In genomic region chr18:6605115-6605869, GRCh38 we compare ENCODE assay signal across 27 cellular contexts.
DNase-seq lines count a peak whose midpoint lies in the region; ATAC-seq and TF ChIP-seq lines count a peak whose summit lies in the region.
"Had no signal": no experiment of that assay in that cellular context is flagged by ENCODE, and none has a peak within 500 bp of the region (broad histone marks: within the 10 kb centered on the region; RNA-seq: fewer than 3 reads in every experiment).

No MANE protein-coding gene starts in this region.

- no peaks in the 10 kb centered on the region for H3K9me2 ChIP-seq in hepatocyte (replicated peaks; ENCODE audit: insufficient read depth)
- H3K9me2 ChIP-seq: SK-N-SH had no signal

- no peak overlapping the region for H2BK15ac ChIP-seq in H9 (ENCODE audit: low read depth, low read length)

- H3K9ac ChIP-seq in H9 (ENCODE audit: extremely low read depth, insufficient read length, low read length), result no peak overlapping the region
- H3K9ac ChIP-seq: SK-N-SH had no signal

- no peak overlapping the region for H3K14ac ChIP-seq in H9 (ENCODE audit: insufficient read depth, low read length)

- peaks cover 2% of the 10 kb centered on the region for H3K4me1 ChIP-seq in hepatocyte (ENCODE audit: insufficient read depth)
- no peaks in the 10 kb centered on the region; the same call in 1 of the 2 replicates for H3K4me1 ChIP-seq in H9 (ENCODE audit: insufficient read depth, low read length)
- no peaks in the 10 kb centered on the region for H3K4me1 ChIP-seq in heart right ventricle
- H3K4me1 ChIP-seq: BE2C, psoas muscle had no signal

- H4K91ac ChIP-seq in H9 (ENCODE audit: insufficient read length, low read depth, low read length), result no peak overlapping the region

- WGBS in hepatocyte (ENCODE audit: low lambda C conversion rate, missing lambda C conversion rate), result 66% methylated on average over 6 of the region's 6 CpGs
- WGBS in H9 (ENCODE audit: extremely low coverage, insufficient read length, low lambda C conversion rate), result no CpG with 5 or more reads among the region's 6 CpGs
- 82 to 83% methylated on average over 6 of the region's 6 CpGs for WGBS in heart right ventricle, 2 donors

- H3K36me3 ChIP-seq in hepatocyte (replicated peaks; ENCODE audit: insufficient read depth, low read depth) (no peaks in the 10 kb centered on the region), heart right ventricle (no peaks in the 10 kb centered on the region)
- H3K36me3 ChIP-seq: BE2C, cardiac muscle cell, upper lobe of left lung had no signal

- ATAC-seq in natural killer cell treated with Interleukin-12 subunit alpha and Interleukin-12 subunit beta and Interleukin-15 and Interleukin-18, amount 100 ng/mL, for 72 hours, result no peak
- no peak for ATAC-seq in heart right ventricle
- ATAC-seq: HepG2 had no signal

- no peak overlapping the region for H4K5ac ChIP-seq in H9 (ENCODE audit: insufficient read length, low read depth, low read length)

- H4K8ac ChIP-seq in H9 (replicated peaks; ENCODE audit: insufficient read length, low read depth, low read length), result no peak overlapping the region

- peak overlapping the region; percentile 77 for H3K27ac Mint-ChIP-seq in progenitor cell of endocrine pancreas
- no peak overlapping the region; a peak in 1 of 7 replicates for H3K27ac Mint-ChIP-seq in H9
- no peak overlapping the region for H3K27ac Mint-ChIP-seq in natural killer cell treated with Interleukin-12 subunit alpha and Interleukin-12 subunit beta and Interleukin-15 and Interleukin-18, amount 100 ng/mL, for 72 hours
- H3K27ac Mint-ChIP-seq: activated naive CD4-positive, alpha-beta T cell treated with anti-CD3 and anti-CD28 coated beads, Interleukin-2, amount 10 ng/mL, durations not matched to agents 7 days and 5 days; activated T-helper 1 cell treated with anti-CD3 and anti-CD28 coated beads, Interleukin-12 subunit alpha, Interleukin-12 subunit beta, Interleukin-2, Interleukin-4 antibody, amounts not matched to agents 30 ng/mL and 10 ng/mL and 1 ng/mL, durations not matched to agents 14 hours and 24 hours and 36 hours; dendritic cell treated with granulocyte-macrophage colony-stimulating factor and Interleukin-4, amounts not matched to agents 40 ng/mL and 50 ng/mL, for 4 days; immature natural killer cell had no signal

- no peak overlapping the region for H3K56ac ChIP-seq in H9 (ENCODE audit: insufficient read length, low read depth, low read length)

- H3T11ph ChIP-seq in H9 (ENCODE audit: low read length), result no peak overlapping the region

- no peak overlapping the region for H3K4ac ChIP-seq in H9 (ENCODE audit: low read depth, low read length)

- H3K9me3 Mint-ChIP-seq in progenitor cell of endocrine pancreas (ENCODE audit: low read depth) (no peaks in the 10 kb centered on the region), H9 (no peaks in the 10 kb centered on the region)
- peaks cover 7% of the 10 kb centered on the region for H3K9me3 Mint-ChIP-seq in natural killer cell treated with Interleukin-12 subunit alpha and Interleukin-12 subunit beta and Interleukin-15 and Interleukin-18, amount 100 ng/mL, for 72 hours
- H3K9me3 Mint-ChIP-seq: dendritic cell treated with granulocyte-macrophage colony-stimulating factor and Interleukin-4, amounts not matched to agents 40 ng/mL and 50 ng/mL, for 4 days; neural crest cell had no signal

- H2AK5ac ChIP-seq in H9 (ENCODE audit: insufficient read length, low read length), result no peak overlapping the region

- H3K79me1 ChIP-seq in H9 (ENCODE audit: insufficient read depth, low read depth, low read length, poor library complexity, severe bottlenecking), result no peaks in the 10 kb centered on the region

- H3K23ac ChIP-seq in H9 (ENCODE audit: insufficient read length, low read depth, low read length), result no peak overlapping the region

- DNase-seq in Ammon's horn (ENCODE audit: low spot score) (peak; percentile 41), hepatocyte (ENCODE audit: low spot score) (peak; percentile 15), progenitor cell of endocrine pancreas (ENCODE audit: low spot score, unreplicated experiment) (no peak), H9 (no peak), heart right ventricle (no peak), UCSD-AML1 (lab: John Stamatoyannopoulos, UW; ENCODE audit: unreplicated experiment) (no peak)
- DNase-seq in natural killer cell treated with Interleukin-12 subunit alpha and Interleukin-12 subunit beta and Interleukin-15 and Interleukin-18, amount 100 ng/mL, for 72 hours (ENCODE audit: low spot score), result no peak
- DNase-seq: activated CD4-positive, alpha-beta T cell treated with anti-CD3 and anti-CD28 coated beads, Interleukin-2, amount 50 U/mL, for 1 hour; activated naive CD4-positive, alpha-beta T cell treated with anti-CD3 and anti-CD28 coated beads, Interleukin-2, amount 10 ng/mL, durations not matched to agents 7 days and 5 days; BE2C; GF-D8; immature natural killer cell; NCI-H1092 treated with DMSO at 0.1 percent for 48 hours; NCI-H1930; NCI-H226; NCI-H82; psoas muscle; SK-N-SH; stimulated activated CD8-positive, alpha-beta memory T cell treated with anti-CD3 and anti-CD28 coated beads, Interleukin-4, amount 100 ng/mL, for 48 hours; upper lobe of left lung had no signal

- H3K4me2 ChIP-seq in hepatocyte, result peak overlapping the region; percentile 18
- H3K4me2 ChIP-seq in H9 (ENCODE audit: insufficient read depth, insufficient read length, low read length), result no peak overlapping the region
- H3K4me2 ChIP-seq: SK-N-SH had no signal

- no peaks in the 10 kb centered on the region for H3K79me2 ChIP-seq in hepatocyte
- H3K79me2 ChIP-seq in H9 (ENCODE audit: insufficient read depth, low read length), result no peaks in the 10 kb centered on the region

- H2BK120ac ChIP-seq in H9 (ENCODE audit: low read depth, low read length, poor library complexity, severe bottlenecking), result no peak overlapping the region

- H3K36me3 Mint-ChIP-seq in progenitor cell of endocrine pancreas (ENCODE audit: insufficient read depth) (no peaks in the 10 kb centered on the region), H9 (ENCODE audit: insufficient read depth in 1 of 3, low read depth in 3 of 3) (no peaks in the 10 kb centered on the region)
- H3K36me3 Mint-ChIP-seq in natural killer cell treated with Interleukin-12 subunit alpha and Interleukin-12 subunit beta and Interleukin-15 and Interleukin-18, amount 100 ng/mL, for 72 hours, result no peaks in the 10 kb centered on the region
- H3K36me3 Mint-ChIP-seq: activated naive CD4-positive, alpha-beta T cell treated with anti-CD3 and anti-CD28 coated beads, Interleukin-2, amount 10 ng/mL, durations not matched to agents 7 days and 5 days; immature natural killer cell had no signal

- no peak overlapping the region for H2BK20ac ChIP-seq in H9 (ENCODE audit: low read depth, low read length, poor library complexity, severe bottlenecking)

- peaks cover 24% of the 10 kb centered on the region for H3K4me1 Mint-ChIP-seq in progenitor cell of endocrine pancreas (ENCODE audit: low read depth)
- peaks cover 32 to 36% of the 10 kb centered on the region in 2 experiments for H3K4me1 Mint-ChIP-seq in H9
- no peaks in the 10 kb centered on the region for H3K4me1 Mint-ChIP-seq in natural killer cell treated with Interleukin-12 subunit alpha and Interleukin-12 subunit beta and Interleukin-15 and Interleukin-18, amount 100 ng/mL, for 72 hours (ENCODE audit: low read depth in 2 of 2)
- H3K4me1 Mint-ChIP-seq: activated naive CD4-positive, alpha-beta T cell treated with anti-CD3 and anti-CD28 coated beads, Interleukin-2, amount 10 ng/mL, durations not matched to agents 7 days and 5 days; immature natural killer cell had no signal

- no peaks in the 10 kb centered on the region for H3K23me2 ChIP-seq in H9 (ENCODE audit: insufficient read length, low read depth, low read length, poor library complexity, severe bottlenecking)

- H3K27ac ChIP-seq in VCaP (peak overlapping the region; percentile 52), hepatocyte (peak overlapping the region; percentile 57), H9 (ENCODE audit: insufficient read length, low read depth, low read length) (no peak overlapping the region), heart right ventricle (no peak overlapping the region)
- H3K27ac ChIP-seq: cardiac muscle cell, HL-60, psoas muscle, upper lobe of left lung had no signal

- H2BK5ac ChIP-seq in H9 (ENCODE audit: insufficient read length, low read length), result no peak overlapping the region

- H2AFZ ChIP-seq in hepatocyte, result no peak overlapping the region
- H2AFZ ChIP-seq in H9 (ENCODE audit: low read length), result no peak overlapping the region

- H3K27me3 ChIP-seq in hepatocyte (no peaks in the 10 kb centered on the region), H9 (ENCODE audit: insufficient read depth, low read length) (no peaks in the 10 kb centered on the region), heart right ventricle (peaks cover 0 to 3% (median 0%) of the 10 kb centered on the region in 7 donors)
- H3K27me3 ChIP-seq: BE2C, cardiac muscle cell, upper lobe of left lung had no signal

- H2BK12ac ChIP-seq in H9 (ENCODE audit: insufficient read length, low read depth, low read length), result no peak overlapping the region

- H4K20me1 ChIP-seq in hepatocyte (ENCODE audit: insufficient read depth, poor library complexity, severe bottlenecking) (no peaks in the 10 kb centered on the region), H9 (ENCODE audit: control insufficient read depth, insufficient read depth, insufficient read length) (no peaks in the 10 kb centered on the region)

- H3K4me3 Mint-ChIP-seq in progenitor cell of endocrine pancreas (ENCODE audit: low read depth), result no peak overlapping the region
- H3K4me3 Mint-ChIP-seq in H9, result no peak overlapping the region
- no peak overlapping the region for H3K4me3 Mint-ChIP-seq in natural killer cell treated with Interleukin-12 subunit alpha and Interleukin-12 subunit beta and Interleukin-15 and Interleukin-18, amount 100 ng/mL, for 72 hours
- H3K4me3 Mint-ChIP-seq: activated naive CD4-positive, alpha-beta T cell treated with anti-CD3 and anti-CD28 coated beads, Interleukin-2, amount 10 ng/mL, durations not matched to agents 7 days and 5 days; activated T-helper 1 cell treated with anti-CD3 and anti-CD28 coated beads, Interleukin-12 subunit alpha, Interleukin-12 subunit beta, Interleukin-2, Interleukin-4 antibody, amounts not matched to agents 30 ng/mL and 10 ng/mL and 1 ng/mL, durations not matched to agents 14 hours and 24 hours and 36 hours; dendritic cell treated with granulocyte-macrophage colony-stimulating factor and Interleukin-4, amounts not matched to agents 40 ng/mL and 50 ng/mL, for 4 days; immature natural killer cell; neural crest cell had no signal

- H3K9me3 ChIP-seq in hepatocyte (ENCODE audit: low read depth) (no peaks in the 10 kb centered on the region), H9 (ENCODE audit: control insufficient read depth, low read depth, low read length) (no peaks in the 10 kb centered on the region), heart right ventricle (no peaks in the 10 kb centered on the region)
- H3K9me3 ChIP-seq: BE2C, psoas muscle, SK-N-SH, upper lobe of left lung had no signal

- no peaks in the 10 kb centered on the region for H3K27me3 Mint-ChIP-seq in progenitor cell of endocrine pancreas
- peaks cover 2% of the 10 kb centered on the region; the same call in 1 of the 2 replicates for H3K27me3 Mint-ChIP-seq in H9 (ENCODE audit: low read depth)
- H3K27me3 Mint-ChIP-seq in natural killer cell treated with Interleukin-12 subunit alpha and Interleukin-12 subunit beta and Interleukin-15 and Interleukin-18, amount 100 ng/mL, for 72 hours, result no peaks in the 10 kb centered on the region
- H3K27me3 Mint-ChIP-seq: activated naive CD4-positive, alpha-beta T cell treated with anti-CD3 and anti-CD28 coated beads, Interleukin-2, amount 10 ng/mL, durations not matched to agents 7 days and 5 days; dendritic cell treated with granulocyte-macrophage colony-stimulating factor and Interleukin-4, amounts not matched to agents 40 ng/mL and 50 ng/mL, for 4 days had no signal

- TF ChIP-seq CTCF in VCaP (conservative IDR thresholded peaks at IDR 0.05) (no peak), hepatocyte (IDR thresholded peaks at IDR 0.05; ENCODE audit: poor library complexity) (no peak), progenitor cell of endocrine pancreas (IDR thresholded peaks at IDR 0.05; ENCODE audit: unreplicated experiment) (no peak), H9 (conservative IDR thresholded peaks at IDR 0.05) (no peak), heart right ventricle (IDR thresholded peaks at IDR 0.05) (no peak)

- H3K4me3 ChIP-seq in hepatocyte (no peak overlapping the region), heart right ventricle (no peak overlapping the region)
- H3K4me3 ChIP-seq: cardiac muscle cell, psoas muscle, upper lobe of left lung had no signal

- H3K18ac ChIP-seq in H9 (ENCODE audit: insufficient read length, low read depth, low read length), result no peak overlapping the region

- intact Hi-C loops in heart right ventricle (cut with DNase I), result no loop called here

Comparison
In these comparisons a context has a peak if more than half of its experiments do, and no peak if none do; other contexts are left out.
1. DNase-seq: peak in Ammon's horn (single experiment) and hepatocyte (single experiment); none in progenitor cell of endocrine pancreas (single experiment), H9 (single experiment), natural killer cell treated with Interleukin-12 subunit alpha and Interleukin-12 subunit beta and Interleukin-15 and Interleukin-18, amount 100 ng/mL, for 72 hours (single experiment), heart right ventricle (0 of 2) and UCSD-AML1 (single experiment).
2. H3K27ac ChIP-seq: peak in VCaP (single experiment) and hepatocyte (single experiment); none in H9 (single experiment) and heart right ventricle (0 of 10).